In the genomic region with DNA sequence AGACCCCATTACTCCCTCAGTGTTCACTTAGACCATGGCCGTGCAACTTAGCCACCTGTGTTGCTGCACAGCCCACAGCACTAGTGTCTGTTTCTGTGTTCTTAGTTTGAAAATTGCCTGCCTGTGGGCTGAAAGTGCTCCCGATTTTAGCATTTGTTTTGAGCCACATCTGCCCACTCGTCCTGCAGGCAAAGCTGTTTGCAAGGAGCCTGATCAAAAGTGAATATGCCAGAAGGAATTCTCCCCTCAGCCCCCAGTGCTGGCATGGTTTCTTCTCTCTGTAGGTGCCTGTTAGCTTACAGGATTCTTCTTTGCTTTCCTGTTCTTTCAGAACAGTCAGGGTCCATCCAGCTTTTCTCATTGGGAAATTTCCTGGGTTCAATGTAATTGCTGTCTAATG, we compare ENCODE assay signal across 17 cellular contexts.
"Had no signal": no experiment of that assay in that cellular context is flagged by ENCODE, and none has a peak within 500 bp of the region (broad histone marks: within the 10 kb centered on the region; RNA-seq: fewer than 3 reads in every experiment).

No MANE protein-coding gene starts in this region.

- H3K4me1 Mint-ChIP-seq: immature natural killer cell; stimulated activated naive B cell treated with anti-CD40 and anti-IgM and Interleukin-4, amounts not matched to agents 10 μg/mL and 1 μg/mL and 100 μg/mL, for 72 hours; WTC11 had no signal

- ATAC-seq: activated CD4-positive, alpha-beta T cell treated with anti-CD3 and anti-CD28 coated beads for 36 hours; naive thymus-derived CD4-positive, alpha-beta T cell; pancreas; stimulated activated naive B cell treated with anti-CD40 and anti-IgM and Interleukin-4, amounts not matched to agents 10 μg/mL and 1 μg/mL and 100 μg/mL, for 72 hours; WTC11 had no signal

- H3K27ac Mint-ChIP-seq: activated CD4-positive, alpha-beta T cell treated with anti-CD3 and anti-CD28 coated beads for 36 hours; dendritic cell treated with granulocyte-macrophage colony-stimulating factor and Interleukin-4, amounts not matched to agents 40 ng/mL and 50 ng/mL, for 4 days; immature natural killer cell; stimulated activated naive B cell treated with anti-CD40 and anti-IgM and Interleukin-4, amounts not matched to agents 10 μg/mL and 1 μg/mL and 100 μg/mL, for 72 hours; WTC11 had no signal

- H3K9me3 Mint-ChIP-seq: dendritic cell treated with granulocyte-macrophage colony-stimulating factor and Interleukin-4, amounts not matched to agents 40 ng/mL and 50 ng/mL, for 4 days; immature natural killer cell; naive thymus-derived CD4-positive, alpha-beta T cell; stimulated activated naive B cell treated with anti-CD40 and anti-IgM and Interleukin-4, amounts not matched to agents 10 μg/mL and 1 μg/mL and 100 μg/mL, for 72 hours; WTC11 had no signal

- H3K27ac ChIP-seq: esophagus muscularis mucosa, pancreas, sigmoid colon, tibial artery had no signal

- H3K27me3 Mint-ChIP-seq: activated CD4-positive, alpha-beta T cell treated with anti-CD3 and anti-CD28 coated beads for 36 hours; activated naive CD8-positive, alpha-beta T cell treated with anti-CD3 and anti-CD28 coated beads, Interleukin-2, amount 10 ng/mL, durations not matched to agents 7 days and 5 days; dendritic cell treated with granulocyte-macrophage colony-stimulating factor and Interleukin-4, amounts not matched to agents 40 ng/mL and 50 ng/mL, for 4 days; naive thymus-derived CD4-positive, alpha-beta T cell had no signal

- H3K27me3 ChIP-seq: esophagus muscularis mucosa, pancreas, sigmoid colon, tibial artery had no signal

- H3K4me3 Mint-ChIP-seq: activated CD4-positive, alpha-beta T cell treated with anti-CD3 and anti-CD28 coated beads for 36 hours; dendritic cell treated with granulocyte-macrophage colony-stimulating factor and Interleukin-4, amounts not matched to agents 40 ng/mL and 50 ng/mL, for 4 days; immature natural killer cell; naive thymus-derived CD4-positive, alpha-beta T cell; stimulated activated naive B cell treated with anti-CD40 and anti-IgM and Interleukin-4, amounts not matched to agents 10 μg/mL and 1 μg/mL and 100 μg/mL, for 72 hours; WTC11 had no signal

- H3K36me3 Mint-ChIP-seq: stimulated activated naive B cell treated with anti-CD40 and anti-IgM and Interleukin-4, amounts not matched to agents 10 μg/mL and 1 μg/mL and 100 μg/mL, for 72 hours; WTC11 had no signal

- H3K36me3 ChIP-seq: pancreas, sigmoid colon, tibial artery had no signal

- H3K9me3 ChIP-seq: esophagus muscularis mucosa, pancreas, sigmoid colon, tibial artery had no signal

- H3K4me3 ChIP-seq: esophagus muscularis mucosa, pancreas, sigmoid colon, tibial artery had no signal

- H3K4me1 ChIP-seq: esophagus muscularis mucosa, pancreas, tibial artery had no signal

- DNase-seq: activated CD4-positive, alpha-beta T cell treated with anti-CD3 and anti-CD28 coated beads for 36 hours; activated CD4-positive, alpha-beta T cell treated with anti-CD3 and anti-CD28 coated beads, Interleukin-2, amount 50 U/mL, for 48 hours; activated naive CD4-positive, alpha-beta T cell; activated naive CD8-positive, alpha-beta T cell treated with anti-CD3 and anti-CD28 coated beads, Interleukin-2, amount 10 ng/mL, durations not matched to agents 7 days and 5 days; activated T-cell treated with anti-CD3 and anti-CD28 coated beads for 4 hours; cerebellar nuclear complex; effector memory CD4-positive, alpha-beta T cell; immature natural killer cell; mesendoderm; pancreas; sigmoid colon; stimulated activated naive B cell treated with anti-CD40 and anti-IgM and Interleukin-4, amounts not matched to agents 10 μg/mL and 1 μg/mL and 100 μg/mL, for 72 hours; tibial artery had no signal
